Comparison of ENCODE assay signal across 15 cellular contexts in genomic region chr10:89242340-89242680, GRCh38. TPM values are rescaled to one million over a fixed set of nuclear protein-coding genes. Genes with fewer than 3 reads are reported as not detected.
DNase-seq lines count a peak whose midpoint lies in the region; ATAC-seq and TF ChIP-seq lines count a peak whose summit lies in the region.
"Had no signal": no experiment of that assay in that cellular context is flagged by ENCODE, and none has a peak within 500 bp of the region (broad histone marks: within the 10 kb centered on the region; RNA-seq: fewer than 3 reads in every experiment).

No MANE protein-coding gene starts in this region.

- BruUV-seq in mammary epithelial cell (replicated peaks; lab: Mats Ljungman, UMichigan) = no TSS peak

- H3K27me3 ChIP-seq in DND-41 (ENCODE audit: insufficient read depth, low read length, poor library complexity) (no peaks in the 10 kb centered on the region), Loucy (ENCODE audit: insufficient read depth, low read length, poor library complexity, severe bottlenecking) (no peaks in the 10 kb centered on the region), mammary epithelial cell (ENCODE audit: insufficient read depth, low read length) (no peaks in the 10 kb centered on the region)

- H3K9ac ChIP-seq in DND-41 (ENCODE audit: low read depth, low read length) = no peak overlapping the region
- peak overlapping the region; percentile 64 for H3K9ac ChIP-seq in Loucy (ENCODE audit: low read depth, low read length, poor library complexity, severe bottlenecking)
- H3K9ac ChIP-seq in mammary epithelial cell (ENCODE audit: insufficient read depth, low read length) = no peak overlapping the region

- in situ Hi-C loops in mammary epithelial cell (cut with MboI; ENCODE audit: low sequenced_read_pairs in 2 of 2) = no loop called here

- no peaks in the 10 kb centered on the region for H4K20me1 ChIP-seq in DND-41 (ENCODE audit: insufficient read depth, low read length)
- H4K20me1 ChIP-seq in Loucy (ENCODE audit: insufficient read depth, low read length, poor library complexity, severe bottlenecking) = no peaks in the 10 kb centered on the region
- H4K20me1 ChIP-seq in mammary epithelial cell (ENCODE audit: insufficient read depth, low read length) = no peaks in the 10 kb centered on the region

- no peaks in the 10 kb centered on the region for H3K9me2 ChIP-seq in Loucy (replicated peaks; ENCODE audit: low read depth, low read length)

- CTCF ChIA-PET in mammary epithelial cell (lab: Charles Lee; ENCODE audit: low non-redundant PET) = no interaction called here

- ATAC-seq in DND-41 (ENCODE audit: insufficient read depth, low read depth) (0 out of 3 replicates have a peak, but pooled peaks have one; percentile 33), GM18867 (IDR thresholded peaks at IDR 0.05; ENCODE audit: unreplicated experiment) (no peak), GM21528 (IDR thresholded peaks at IDR 0.05; ENCODE audit: low FRiP score, unreplicated experiment) (no peak)
- ATAC-seq: activated CD4-positive, CD25-positive, alpha-beta regulatory T cell treated with anti-CD3 and anti-CD28 coated beads, Interleukin-2, amount 50 U/mL, for 24 hours; activated naive CD8-positive, alpha-beta T cell treated with anti-CD3 and anti-CD28 coated beads, Interleukin-2, amount 50 U/mL, for 24 hours; stimulated activated naive CD8-positive, alpha-beta T cell treated with anti-CD3 and anti-CD28 coated beads, Interleukin-15, Interleukin-2, amounts not matched to agents 100 U/mL and 50 U/mL, for 24 hours had no signal

- H2AFZ ChIP-seq in DND-41 (ENCODE audit: low read depth, low read length) (no peak overlapping the region), Loucy (ENCODE audit: low read length) (no peak overlapping the region), mammary epithelial cell (ENCODE audit: low read depth, low read length) (peak overlapping the region; percentile 46)

- dilution Hi-C loops in mammary epithelial cell (cut with HindIII; ENCODE audit: low sequenced_read_pairs) = no loop called here

- H3K27ac ChIP-seq in DND-41 (ENCODE audit: low read length) (no peak overlapping the region), mammary epithelial cell (ENCODE audit: insufficient read depth, low read depth, low read length) (no peak overlapping the region)

- DNase-seq in DND-41 (no peak), mammary epithelial cell (no peak), retinal pigment epithelial cell (ENCODE audit: low read depth) (peak; percentile 20), DMS79 (lab: John Stamatoyannopoulos, UW) (no peak)
- no peak for DNase-seq in stimulated activated naive CD4-positive, alpha-beta T cell treated with Interleukin-2 at 50 U/mL for 16 hours (lab: John Stamatoyannopoulos, UW)
- DNase-seq: activated naive CD8-positive, alpha-beta T cell treated with anti-CD3 and anti-CD28 coated beads, Interleukin-2, amount 50 U/mL, for 24 hours; activated T-cell treated with anti-CD3 and anti-CD28 coated beads for 4 hours; dermis blood vessel endothelial cell; NCI-H2081 treated with DMSO at 0.1 percent for 48 hours; stimulated activated CD4-positive, alpha-beta T cell treated with anti-CD3 and anti-CD28 coated beads, Interleukin-2, amount 100 ng/mL, for 48 hours; stimulated activated naive CD8-positive, alpha-beta T cell treated with anti-CD3 and anti-CD28 coated beads, Interleukin-15, Interleukin-2, amounts not matched to agents 100 U/mL and 50 U/mL, for 24 hours had no signal

- H3K9me3 ChIP-seq in DND-41 (ENCODE audit: insufficient read depth, low read length, severe bottlenecking) (no peaks in the 10 kb centered on the region), Loucy (ENCODE audit: insufficient read depth, low read depth, low read length) (no peaks in the 10 kb centered on the region), mammary epithelial cell (replicated peaks; ENCODE audit: insufficient read depth, low read length) (no peaks in the 10 kb centered on the region)

- no peak overlapping the region for H3K4me2 ChIP-seq in DND-41 (ENCODE audit: insufficient read depth, low read length)
- peak overlapping the region; percentile 17 for H3K4me2 ChIP-seq in Loucy (ENCODE audit: low read depth, low read length, poor library complexity, severe bottlenecking)
- H3K4me2 ChIP-seq in mammary epithelial cell (ENCODE audit: insufficient read depth, low read depth, low read length) = peak overlapping the region; percentile 76

- H3K79me2 ChIP-seq in DND-41 (ENCODE audit: insufficient read depth, low read length) (no peaks in the 10 kb centered on the region), Loucy (ENCODE audit: insufficient read depth, low read length) (no peaks in the 10 kb centered on the region), mammary epithelial cell (ENCODE audit: insufficient read depth, low read length) (peaks cover 3% of the 10 kb centered on the region)

- no peaks in the 10 kb centered on the region for H3F3A ChIP-seq in Loucy (ENCODE audit: low read depth)

- no peak for TF ChIP-seq CTCF in DND-41 (IDR thresholded peaks at IDR 0.05; ENCODE audit: borderline replicate concordance, extremely low read depth, low read length, poor library complexity, severe bottlenecking)
- no peak for TF ChIP-seq CTCF in Loucy (conservative IDR thresholded peaks at IDR 0.05; ENCODE audit: low read length)
- TF ChIP-seq CTCF in mammary epithelial cell (conservative IDR thresholded peaks at IDR 0.05 in 1 of 2, IDR thresholded peaks at IDR 0.05 in 1 of 2; ENCODE audit: extremely low read depth in 1 of 2, insufficient read depth in 1 of 2, low read depth in 1 of 2, low read length in 2 of 2) = no peak
- no peak for TF ChIP-seq CTCF in retinal pigment epithelial cell (conservative IDR thresholded peaks at IDR 0.05; ENCODE audit: low read depth, low read length)

- peaks cover 7% of the 10 kb centered on the region; the same call in 1 of the 2 replicates for H3K36me3 ChIP-seq in DND-41 (ENCODE audit: insufficient read depth, low read length)
- H3K36me3 ChIP-seq in Loucy (ENCODE audit: insufficient read depth, low read length) = no peaks in the 10 kb centered on the region
- peaks cover 11% of the 10 kb centered on the region for H3K36me3 ChIP-seq in mammary epithelial cell (ENCODE audit: insufficient read depth, low read length)

- intact Hi-C loops in mammary epithelial cell (cut with micrococcal nuclease) = no loop called here

- H3K4me3 ChIP-seq in DND-41 (ENCODE audit: low read depth in 1 of 2, low read length in 2 of 2) (no peak overlapping the region), Loucy (ENCODE audit: low read length, poor library complexity, severe bottlenecking) (no peak overlapping the region), mammary epithelial cell (replicated peaks in 1 of 3; ENCODE audit: insufficient read depth in 1 of 3, low read depth in 2 of 3, low read length in 3 of 3) (no peak overlapping the region), retinal pigment epithelial cell (ENCODE audit: low read length) (no peak overlapping the region)

- H3K4me1 ChIP-seq in DND-41 (ENCODE audit: insufficient read depth, low read length) (no peaks in the 10 kb centered on the region), Loucy (ENCODE audit: insufficient read depth, low read length, poor library complexity, severe bottlenecking) (peaks cover 28% of the 10 kb centered on the region), mammary epithelial cell (ENCODE audit: insufficient read depth, low read length) (peaks cover 23% of the 10 kb centered on the region)

RNA-seq across cellular contexts. Expression of gene LIPA, which starts 9.3 kb away (rescaled TPM):
- 10 to 100 TPM; 58.5 to 62.2 TPM for total RNA-seq in mammary epithelial cell
- polyA plus RNA-seq in mammary epithelial cell = 50.9 TPM
- 69.8 TPM for polyA minus RNA-seq in mammary epithelial cell

RNA-seq across cellular contexts. Expression of gene CH25H, which starts 35.2 kb away (rescaled TPM):
- under 1 TPM in 1 of 2 donors, not detected in 1; 0.17 TPM for total RNA-seq in mammary epithelial cell
- polyA plus RNA-seq in mammary epithelial cell = not detected
- not detected for polyA minus RNA-seq in mammary epithelial cell

RNA-seq across cellular contexts. Expression of gene IFIT2, which starts 59.5 kb away (rescaled TPM):
- total RNA-seq in mammary epithelial cell = 1 to 10 TPM; 1.1 to 1.2 TPM
- 0.41 TPM for polyA plus RNA-seq in mammary epithelial cell
- not detected for polyA minus RNA-seq in mammary epithelial cell
